16 cellular contexts compared by ENCODE assay signal in genomic region chr6:30893001-30893591, GRCh38. TPM values are rescaled to one million over a fixed set of nuclear protein-coding genes. Genes with fewer than 3 reads are reported as not detected.
DNase-seq lines count a peak whose midpoint lies in the region; ATAC-seq, FAIRE-seq and TF ChIP-seq lines count a peak whose summit lies in the region.
"Had no signal": no experiment of that assay in that cellular context is flagged by ENCODE, and none has a peak within 500 bp of the region (broad histone marks: within the 10 kb centered on the region; RNA-seq: fewer than 3 reads in every experiment).

No MANE protein-coding gene starts in this region.

- no peak for FAIRE-seq in K562 (lab: Jason Lieb, UNC)
- FAIRE-seq: astrocyte, islet of Langerhans had no signal

- no peaks in the 10 kb centered on the region for H3K9me3 Mint-ChIP-seq in activated naive CD4-positive, alpha-beta T cell treated with anti-CD3 and anti-CD28 coated beads, Interleukin-2, amount 50 U/mL, for 24 hours
- no peaks in the 10 kb centered on the region for H3K9me3 Mint-ChIP-seq in effector memory CD8-positive, alpha-beta T cell
- H3K9me3 Mint-ChIP-seq: IgD-negative memory B cell had no signal

- intact Hi-C loops in K562 (cut with micrococcal nuclease), result no loop called here
- intact Hi-C loops in upper lobe of right lung (cut with DNase I), result loop anchor here (5.0 kb wide), 1 partner anchor 211 kb away; no protein-coding TSS in a partner anchor

- peak; percentile 9 to 38 (median 23); a peak in 3 of 6 replicates for TF ChIP-seq CTCF in K562 (IDR thresholded peaks at IDR 0.05 in 2 of 3, conservative IDR thresholded peaks at IDR 0.05 in 1 of 3; ENCODE audit: insufficient read depth in 2 of 3, low read depth in 1 of 3, low read length in 3 of 3)
- TF ChIP-seq CTCF in upper lobe of right lung (IDR thresholded peaks at IDR 0.05), result no peak

- H3K9me1 ChIP-seq in K562 (ENCODE audit: control insufficient read depth, insufficient read depth, low read length), result no peaks in the 10 kb centered on the region

- H3K4me3 Mint-ChIP-seq in activated naive CD4-positive, alpha-beta T cell treated with anti-CD3 and anti-CD28 coated beads, Interleukin-2, amount 50 U/mL, for 24 hours, result no peak overlapping the region
- H3K4me3 Mint-ChIP-seq in effector memory CD8-positive, alpha-beta T cell, result no peak overlapping the region

- TF ChIP-seq POLR2A in K562 (conservative IDR thresholded peaks at IDR 0.05), result no peak

- H3K27me3 Mint-ChIP-seq in activated naive CD4-positive, alpha-beta T cell treated with anti-CD3 and anti-CD28 coated beads, Interleukin-2, amount 50 U/mL, for 24 hours, result no peaks in the 10 kb centered on the region
- no peaks in the 10 kb centered on the region for H3K27me3 Mint-ChIP-seq in effector memory CD8-positive, alpha-beta T cell

- H3K27ac Mint-ChIP-seq in activated naive CD4-positive, alpha-beta T cell treated with anti-CD3 and anti-CD28 coated beads, Interleukin-2, amount 50 U/mL, for 24 hours, result peak overlapping the region; percentile 19
- no peak overlapping the region for H3K27ac Mint-ChIP-seq in effector memory CD8-positive, alpha-beta T cell

- DNase-seq in activated naive CD4-positive, alpha-beta T cell treated with Interleukin-2 at 50 U/mL for 16 hours, result no peak
- DNase-seq in K562 (ENCODE audit: extremely low read depth in 1 of 4, low spot score in 3 of 4) (no peak), left kidney (ENCODE audit: low read depth, low spot score) (peak; percentile 20), upper lobe of right lung (peak; percentile 63), Ammon's horn (ENCODE audit: low spot score) (no peak), NCI-H524 treated with DMSO at 0.1 percent for 48 hours (lab: John Stamatoyannopoulos, UW) (no peak)
- no peak for DNase-seq in effector memory CD8-positive, alpha-beta T cell
- DNase-seq: mucosa of descending colon, NCI-H1417 treated with DMSO at 0.1 percent for 48 hours, NCI-H345 had no signal

- H3K36me3 ChIP-seq in K562 (ENCODE audit: control insufficient read depth, insufficient read depth, low read length) (peaks cover 83% of the 10 kb centered on the region), upper lobe of right lung (peaks cover 62% of the 10 kb centered on the region)

- H3K4me1 ChIP-seq in K562 (replicated peaks in 1 of 2; ENCODE audit: control insufficient read depth in 2 of 2, insufficient read depth in 2 of 2, low read length in 2 of 2), result peaks cover 3 to 20% of the 10 kb centered on the region in 2 experiments; a peak in 4 of 5 replicates
- H3K4me1 ChIP-seq in upper lobe of right lung, result no peaks in the 10 kb centered on the region

- H3K9me3 ChIP-seq in K562 (replicated peaks; ENCODE audit: control insufficient read depth, insufficient read depth, low read depth, low read length) (no peaks in the 10 kb centered on the region), upper lobe of right lung (no peaks in the 10 kb centered on the region)
- H3K9me3 ChIP-seq: mucosa of descending colon, tibial nerve had no signal

- H2AFZ ChIP-seq in K562 (ENCODE audit: low read depth, low read length), result no peak overlapping the region

- no peak overlapping the region for H3K9ac ChIP-seq in K562 (ENCODE audit: insufficient read depth in 1 of 2, low read depth in 2 of 2, low read length in 2 of 2)

- H4K20me1 ChIP-seq in K562 (replicated peaks; ENCODE audit: control insufficient read depth, insufficient read depth, low read length), result no peaks in the 10 kb centered on the region; the same call in 1 of the 2 replicates

- in situ Hi-C loops in K562 (cut with MboI), result no loop called here

- WGBS in K562 (ENCODE audit: insufficient coverage, low coverage, missing lambda C conversion rate), result 85% methylated on average over 13 of the region's 16 CpGs

- TF ChIP-seq EP300 in K562 (IDR thresholded peaks at IDR 0.05; ENCODE audit: low read length), result no peak

- peaks cover 8% of the 10 kb centered on the region; the same call in 2 of the 3 replicates for H3K79me2 ChIP-seq in K562 (ENCODE audit: control insufficient read depth, insufficient read depth, low read length)

- ATAC-seq in K562 (no peak), upper lobe of right lung (no peak)
- ATAC-seq in effector memory CD8-positive, alpha-beta T cell (replicated peaks), result no peak
- ATAC-seq: mucosa of descending colon had no signal

- CTCF ChIA-PET in K562 (lab: Yijun Ruan, JAX; ENCODE audit: low intra/inter-chr PET ratio), result no interaction called here

- BruUV-seq in K562 (replicated peaks; lab: Mats Ljungman, UMichigan), result no TSS peak

- POLR2A ChIA-PET in K562 (lab: Yijun Ruan, JAX), result interaction anchor here (0.6 kb wide), 1 partner anchor 12 kb away, joined by 3 read pairs; no protein-coding TSS in a partner anchor

- H3K36me3 Mint-ChIP-seq in activated naive CD4-positive, alpha-beta T cell treated with anti-CD3 and anti-CD28 coated beads, Interleukin-2, amount 50 U/mL, for 24 hours, result peaks cover 6% of the 10 kb centered on the region
- peaks cover 4% of the 10 kb centered on the region for H3K36me3 Mint-ChIP-seq in effector memory CD8-positive, alpha-beta T cell (ENCODE audit: insufficient read depth)

- peaks cover 3% of the 10 kb centered on the region for H3K4me1 Mint-ChIP-seq in activated naive CD4-positive, alpha-beta T cell treated with anti-CD3 and anti-CD28 coated beads, Interleukin-2, amount 50 U/mL, for 24 hours
- peaks cover 0 to 1% of the 10 kb centered on the region in 2 donors for H3K4me1 Mint-ChIP-seq in effector memory CD8-positive, alpha-beta T cell (ENCODE audit: low read depth in 2 of 2)

- H3K27me3 ChIP-seq in K562 (ENCODE audit: control insufficient read depth in 2 of 2, insufficient read depth in 2 of 2, low read length in 2 of 2) (no peaks in the 10 kb centered on the region), upper lobe of right lung (no peaks in the 10 kb centered on the region)
- H3K27me3 ChIP-seq: tibial nerve had no signal

- no peak for TF ChIP-seq RAD21 in K562 (CRISPR knock-in tag; conservative IDR thresholded peaks at IDR 0.05 in 1 of 2, IDR thresholded peaks at IDR 0.05 in 1 of 2)

- H3K4me3 ChIP-seq in K562 (no peak overlapping the region), upper lobe of right lung (no peak overlapping the region)
- H3K4me3 ChIP-seq: mucosa of descending colon, tibial nerve had no signal

- H3K27ac ChIP-seq in K562 (ENCODE audit: extremely low read depth, low read depth, low read length) (no peak overlapping the region), upper lobe of right lung (no peak overlapping the region)
- H3K27ac ChIP-seq: tibial nerve had no signal

- no peak overlapping the region for H3K4me2 ChIP-seq in K562 (ENCODE audit: insufficient read depth, low read length)

RNA-seq across cellular contexts. Expression of gene DDR1, which starts 8.8 kb away (rescaled TPM):
- 77.6 and 145 TPM in 2 replicates for total RNA-seq in K562 (2011; cell fraction: chromatin; rRNA removed; ENCODE audit: low replicate concordance)
- total RNA-seq in K562 (2011; cell fraction: nucleolus; rRNA removed), result 121 and 123 TPM in 2 replicates
- 99.0 and 108 TPM in 2 replicates for total RNA-seq in K562 (2011; cell fraction: nucleoplasm; rRNA removed)
- total RNA-seq in K562 (2014; rRNA removed) (19.9 and 27.1 TPM in 2 replicates), K562 (2014; rRNA removed; fragmentation: Illumina TruSeq; extraction: Trizol) (10.5 and 12.2 TPM in 2 replicates), K562 (2015; rRNA removed; fragmentation: Illumina TruSeq; extraction: Trizol) (10.0 and 11.1 TPM in 2 replicates), K562 (2021) (42.9 and 44.6 TPM in 2 replicates), upper lobe of right lung (102 TPM)
- polyA plus RNA-seq in K562 (2011; rRNA removed) (11.2 and 19.0 TPM in 2 replicates), K562 (2014; fragmentation: Illumina TruSeq; extraction: Trizol) (16.0 and 19.8 TPM in 2 replicates), K562 (2014; fragmentation: Nextera tagmentation; extraction: Ambion mirVana) (1 to 10 TPM; 1.4 to 1.6 TPM), K562 (2014; rRNA removed) (19.3 and 20.2 TPM in 2 replicates)
- 17.3 and 19.2 TPM in 2 replicates for polyA plus RNA-seq in K562 (2011; cell fraction: cytosol; rRNA removed)
- 47.9 and 67.4 TPM in 2 replicates for polyA plus RNA-seq in K562 (2011; cell fraction: nucleus; rRNA removed)
- polyA plus RNA-seq in K562 (2012), result 25.5 and 32.6 TPM in 2 replicates
- 16.3 and 21.0 TPM in 2 replicates for polyA minus RNA-seq in K562 (2011; rRNA and poly(A)+ RNA removed)
- 26.3 and 45.5 TPM in 2 replicates for polyA minus RNA-seq in K562 (2011; cell fraction: cytosol; rRNA and poly(A)+ RNA removed)
- polyA minus RNA-seq in K562 (2011; cell fraction: nucleus; rRNA and poly(A)+ RNA removed), result 27.9 and 41.7 TPM in 2 replicates

RNA-seq across cellular contexts. Expression of gene GTF2H4, which starts 14.9 kb away (rescaled TPM):
- total RNA-seq in K562 (2011; cell fraction: chromatin; rRNA removed; ENCODE audit: low replicate concordance), result 228 and 428 TPM in 2 replicates
- 202 and 247 TPM in 2 replicates for total RNA-seq in K562 (2011; cell fraction: nucleolus; rRNA removed)
- 179 and 226 TPM in 2 replicates for total RNA-seq in K562 (2011; cell fraction: nucleoplasm; rRNA removed)
- total RNA-seq in K562 (2014; rRNA removed) (30.5 and 55.3 TPM in 2 replicates), K562 (2014; rRNA removed; fragmentation: Illumina TruSeq; extraction: Trizol) (36.1 and 39.6 TPM in 2 replicates), K562 (2015; rRNA removed; fragmentation: Illumina TruSeq; extraction: Trizol) (38.3 and 38.6 TPM in 2 replicates), K562 (2021) (70.6 and 80.5 TPM in 2 replicates), upper lobe of right lung (44.6 TPM)
- polyA plus RNA-seq in K562 (2011; rRNA removed) (60.1 and 75.6 TPM in 2 replicates), K562 (2014; fragmentation: Illumina TruSeq; extraction: Trizol) (57.1 and 76.3 TPM in 2 replicates), K562 (2014; fragmentation: Nextera tagmentation; extraction: Ambion mirVana) (1 to 10 TPM; 3.6 to 5.2 TPM), K562 (2014; rRNA removed) (86.1 and 95.0 TPM in 2 replicates)
- polyA plus RNA-seq in K562 (2011; cell fraction: cytosol; rRNA removed), result 57.7 and 65.7 TPM in 2 replicates
- 584 and 671 TPM in 2 replicates for polyA plus RNA-seq in K562 (2011; cell fraction: nucleus; rRNA removed)
- 66.1 and 69.0 TPM in 2 replicates for polyA plus RNA-seq in K562 (2012)
- 37.2 and 37.6 TPM in 2 replicates for polyA minus RNA-seq in K562 (2011; rRNA and poly(A)+ RNA removed)
- polyA minus RNA-seq in K562 (2011; cell fraction: cytosol; rRNA and poly(A)+ RNA removed), result 16.6 and 20.2 TPM in 2 replicates
- polyA minus RNA-seq in K562 (2011; cell fraction: nucleus; rRNA and poly(A)+ RNA removed), result 60.9 and 104 TPM in 2 replicates

RNA-seq across cellular contexts. Expression of gene VARS2, which starts 20.9 kb away (rescaled TPM):
- 134 and 271 TPM in 2 replicates for total RNA-seq in K562 (2011; cell fraction: chromatin; rRNA removed; ENCODE audit: low replicate concordance)
- 116 and 125 TPM in 2 replicates for total RNA-seq in K562 (2011; cell fraction: nucleolus; rRNA removed)
- 117 and 125 TPM in 2 replicates for total RNA-seq in K562 (2011; cell fraction: nucleoplasm; rRNA removed)
- total RNA-seq in K562 (2014; rRNA removed) (31.1 and 46.0 TPM in 2 replicates), K562 (2014; rRNA removed; fragmentation: Illumina TruSeq; extraction: Trizol) (16.8 and 18.5 TPM in 2 replicates), K562 (2015; rRNA removed; fragmentation: Illumina TruSeq; extraction: Trizol) (23.3 and 26.3 TPM in 2 replicates), K562 (2021) (41.0 and 48.0 TPM in 2 replicates), upper lobe of right lung (28.7 TPM)
- polyA plus RNA-seq in K562 (2011; rRNA removed) (35.1 and 56.2 TPM in 2 replicates), K562 (2014; fragmentation: Illumina TruSeq; extraction: Trizol) (28.3 and 29.9 TPM in 2 replicates), K562 (2014; fragmentation: Nextera tagmentation; extraction: Ambion mirVana) (1 to 10 TPM; 1.6 to 2.3 TPM), K562 (2014; rRNA removed) (44.8 and 53.6 TPM in 2 replicates)
- 28.8 and 33.9 TPM in 2 replicates for polyA plus RNA-seq in K562 (2011; cell fraction: cytosol; rRNA removed)
- polyA plus RNA-seq in K562 (2011; cell fraction: nucleus; rRNA removed), result 263 and 308 TPM in 2 replicates
- polyA plus RNA-seq in K562 (2012), result 38.5 and 55.4 TPM in 2 replicates
- 46.2 and 47.8 TPM in 2 replicates for polyA minus RNA-seq in K562 (2011; rRNA and poly(A)+ RNA removed)
- polyA minus RNA-seq in K562 (2011; cell fraction: cytosol; rRNA and poly(A)+ RNA removed), result 18.4 and 32.6 TPM in 2 replicates
- 28.9 and 49.2 TPM in 2 replicates for polyA minus RNA-seq in K562 (2011; cell fraction: nucleus; rRNA and poly(A)+ RNA removed)

RNA-seq across cellular contexts. Expression of gene SFTA2, which starts 38.9 kb away (rescaled TPM):
- total RNA-seq in K562 (2011; cell fraction: chromatin; rRNA removed; ENCODE audit: low replicate concordance), result not detected in 2 replicates
- not detected in 2 replicates for total RNA-seq in K562 (2011; cell fraction: nucleolus; rRNA removed)
- total RNA-seq in K562 (2011; cell fraction: nucleoplasm; rRNA removed), result not detected in 2 replicates
- total RNA-seq in K562 (2014; rRNA removed) (not detected in 2 replicates), K562 (2014; rRNA removed; fragmentation: Illumina TruSeq; extraction: Trizol) (not detected in 2 replicates), K562 (2015; rRNA removed; fragmentation: Illumina TruSeq; extraction: Trizol) (not detected in 2 replicates), K562 (2021) (0.78 TPM in 1 of 2 replicates, not detected in the other), upper lobe of right lung (369 TPM)
- polyA plus RNA-seq in K562 (2011; rRNA removed) (not detected in 2 replicates), K562 (2014; fragmentation: Illumina TruSeq; extraction: Trizol) (not detected in 2 replicates), K562 (2014; fragmentation: Nextera tagmentation; extraction: Ambion mirVana) (not detected), K562 (2014; rRNA removed) (not detected in 2 replicates)
- polyA plus RNA-seq in K562 (2011; cell fraction: cytosol; rRNA removed), result not detected in 2 replicates
- polyA plus RNA-seq in K562 (2011; cell fraction: nucleus; rRNA removed), result not detected in 2 replicates
- polyA plus RNA-seq in K562 (2012), result 0.17 TPM in 1 of 2 replicates, not detected in the other
- polyA minus RNA-seq in K562 (2011; rRNA and poly(A)+ RNA removed), result not detected in 2 replicates
- not detected in 2 replicates for polyA minus RNA-seq in K562 (2011; cell fraction: cytosol; rRNA and poly(A)+ RNA removed)
- polyA minus RNA-seq in K562 (2011; cell fraction: nucleus; rRNA and poly(A)+ RNA removed), result not detected in 2 replicates
- total RNA-seq: astrocyte, glomerular endothelial cell, mucosa of descending colon, tibial nerve had no signal

RNA-seq across cellular contexts. Expression of gene MUCL3, which starts 47.7 kb away (rescaled TPM):
- not detected in 2 replicates for total RNA-seq in K562 (2011; cell fraction: chromatin; rRNA removed; ENCODE audit: low replicate concordance)
- not detected in 2 replicates for total RNA-seq in K562 (2011; cell fraction: nucleolus; rRNA removed)
- total RNA-seq in K562 (2011; cell fraction: nucleoplasm; rRNA removed), result not detected in 2 replicates
- total RNA-seq in K562 (2014; rRNA removed) (not detected in 2 replicates), K562 (2014; rRNA removed; fragmentation: Illumina TruSeq; extraction: Trizol) (not detected in 2 replicates), K562 (2015; rRNA removed; fragmentation: Illumina TruSeq; extraction: Trizol) (not detected in 2 replicates), K562 (2021) (not detected in 2 replicates), upper lobe of right lung (4.6 TPM)
- polyA plus RNA-seq in K562 (2011; rRNA removed) (not detected in 2 replicates), K562 (2014; fragmentation: Illumina TruSeq; extraction: Trizol) (not detected in 2 replicates), K562 (2014; fragmentation: Nextera tagmentation; extraction: Ambion mirVana) (not detected), K562 (2014; rRNA removed) (0.07 TPM in 1 of 2 replicates, not detected in the other)
- not detected in 2 replicates for polyA plus RNA-seq in K562 (2011; cell fraction: cytosol; rRNA removed)
- not detected in 2 replicates for polyA plus RNA-seq in K562 (2011; cell fraction: nucleus; rRNA removed)
- 0.03 and 0.07 TPM in 2 replicates for polyA plus RNA-seq in K562 (2012)
- not detected in 2 replicates for polyA minus RNA-seq in K562 (2011; rRNA and poly(A)+ RNA removed)
- polyA minus RNA-seq in K562 (2011; cell fraction: cytosol; rRNA and poly(A)+ RNA removed), result not detected in 2 replicates
- polyA minus RNA-seq in K562 (2011; cell fraction: nucleus; rRNA and poly(A)+ RNA removed), result not detected in 2 replicates
- total RNA-seq: astrocyte, glomerular endothelial cell had no signal
- polyA plus RNA-seq: IgD-negative memory B cell had no signal

Comparison
In these comparisons a context has a peak if more than half of its experiments do, and no peak if none do; other contexts are left out.
1. DNase-seq: peak in left kidney (single experiment) and upper lobe of right lung (single experiment); none in activated naive CD4-positive, alpha-beta T cell treated with Interleukin-2 at 50 U/mL for 16 hours (single experiment), K562 (0 of 4), effector memory CD8-positive, alpha-beta T cell (0 of 3), Ammon's horn (single experiment) and NCI-H524 treated with DMSO at 0.1 percent for 48 hours (single experiment).